Comparison of ENCODE assay signal across 28 cellular contexts in genomic region chr1:156220226-156220625, GRCh38. TPM values are rescaled to one million over a fixed set of nuclear protein-coding genes. Genes with fewer than 3 reads are reported as not detected.
DNase-seq lines count a peak whose midpoint lies in the region; ATAC-seq lines count a peak whose summit lies in the region.
"Had no signal": no experiment of that assay in that cellular context is flagged by ENCODE, and none has a peak within 500 bp of the region (broad histone marks: within the 10 kb centered on the region; RNA-seq: fewer than 3 reads in every experiment).

No MANE protein-coding gene starts in this region.

- peak overlapping the region; percentile 95 for H3K27ac Mint-ChIP-seq in activated naive CD4-positive, alpha-beta T cell treated with anti-CD3 and anti-CD28 coated beads, Interleukin-2, amount 50 U/mL, for 24 hours
- peak overlapping the region; percentile 98 for H3K27ac Mint-ChIP-seq in activated CD4-positive, alpha-beta memory T cell treated with anti-CD3 and anti-CD28 coated beads for 36 hours
- peak overlapping the region; percentile 100 for H3K27ac Mint-ChIP-seq in activated naive CD4-positive, alpha-beta T cell treated with anti-CD3 and anti-CD28 coated beads, Interleukin-2, amount 50 U/mL, for 72 hours
- H3K27ac Mint-ChIP-seq in stimulated activated naive B cell treated with anti-CD40 and anti-IgM and Interleukin-4, amounts not matched to agents 10 μg/mL and 1 μg/mL and 100 μg/mL, for 72 hours, result peak overlapping the region; percentile 20
- H3K27ac Mint-ChIP-seq: HFFc6, immature natural killer cell had no signal

- POLR2A ChIA-PET in activated CD4-positive, alpha-beta memory T cell treated with anti-CD3 and anti-CD28 coated beads for 36 hours (lab: Charles Lee), result interaction anchor here (1.0 kb wide), 1 partner anchor 124 kb away, joined by 7 read pairs; no protein-coding TSS in a partner anchor

- peak overlapping the region; percentile 11 for H3K4me3 Mint-ChIP-seq in activated naive CD4-positive, alpha-beta T cell treated with anti-CD3 and anti-CD28 coated beads, Interleukin-2, amount 50 U/mL, for 24 hours
- H3K4me3 Mint-ChIP-seq in activated CD4-positive, alpha-beta memory T cell treated with anti-CD3 and anti-CD28 coated beads for 36 hours, result no peak overlapping the region
- H3K4me3 Mint-ChIP-seq in stimulated activated naive B cell treated with anti-CD40 and anti-IgM and Interleukin-4, amounts not matched to agents 10 μg/mL and 1 μg/mL and 100 μg/mL, for 72 hours, result no peak overlapping the region
- H3K4me3 Mint-ChIP-seq: dendritic cell treated with granulocyte-macrophage colony-stimulating factor and Interleukin-4, amounts not matched to agents 40 ng/mL and 50 ng/mL, for 4 days; HFFc6; immature natural killer cell; neural progenitor cell had no signal

- CTCF ChIA-PET in activated CD4-positive, alpha-beta memory T cell treated with anti-CD3 and anti-CD28 coated beads for 36 hours (lab: Charles Lee), result interaction anchor here (1.3 to 2.0 kb wide), 2 partner anchors 75 to 79 kb away, joined by 5 to 7 read pairs; no protein-coding TSS in a partner anchor

- H3K27me3 Mint-ChIP-seq in activated naive CD4-positive, alpha-beta T cell treated with anti-CD3 and anti-CD28 coated beads, Interleukin-2, amount 50 U/mL, for 24 hours, result no peaks in the 10 kb centered on the region
- no peaks in the 10 kb centered on the region for H3K27me3 Mint-ChIP-seq in activated CD4-positive, alpha-beta memory T cell treated with anti-CD3 and anti-CD28 coated beads for 36 hours
- H3K27me3 Mint-ChIP-seq in stimulated activated naive B cell treated with anti-CD40 and anti-IgM and Interleukin-4, amounts not matched to agents 10 μg/mL and 1 μg/mL and 100 μg/mL, for 72 hours, result no peaks in the 10 kb centered on the region
- H3K27me3 Mint-ChIP-seq: dendritic cell treated with granulocyte-macrophage colony-stimulating factor and Interleukin-4, amounts not matched to agents 40 ng/mL and 50 ng/mL, for 4 days had no signal

- ATAC-seq in activated naive CD4-positive, alpha-beta T cell treated with anti-CD3 and anti-CD28 coated beads, Interleukin-2, amount 50 U/mL, for 72 hours, result no peak
- ATAC-seq in stimulated activated naive B cell treated with anti-CD40 and anti-IgM and Interleukin-4, amounts not matched to agents 10 μg/mL and 1 μg/mL and 100 μg/mL, for 72 hours (replicated peaks), result no peak
- ATAC-seq: left colon, Panc1, pancreas had no signal

- no peaks in the 10 kb centered on the region for H3K9me3 Mint-ChIP-seq in activated naive CD4-positive, alpha-beta T cell treated with anti-CD3 and anti-CD28 coated beads, Interleukin-2, amount 50 U/mL, for 24 hours
- peaks cover 3% of the 10 kb centered on the region for H3K9me3 Mint-ChIP-seq in activated CD4-positive, alpha-beta memory T cell treated with anti-CD3 and anti-CD28 coated beads for 36 hours
- H3K9me3 Mint-ChIP-seq in activated naive CD4-positive, alpha-beta T cell treated with anti-CD3 and anti-CD28 coated beads, Interleukin-2, amount 50 U/mL, for 72 hours, result peaks cover 10 to 13% of the 10 kb centered on the region in 2 donors
- H3K9me3 Mint-ChIP-seq in stimulated activated naive B cell treated with anti-CD40 and anti-IgM and Interleukin-4, amounts not matched to agents 10 μg/mL and 1 μg/mL and 100 μg/mL, for 72 hours, result no peaks in the 10 kb centered on the region
- H3K9me3 Mint-ChIP-seq: dendritic cell treated with granulocyte-macrophage colony-stimulating factor and Interleukin-4, amounts not matched to agents 40 ng/mL and 50 ng/mL, for 4 days; HFFc6; immature natural killer cell; neural progenitor cell had no signal

- H3K36me3 Mint-ChIP-seq in activated naive CD4-positive, alpha-beta T cell treated with anti-CD3 and anti-CD28 coated beads, Interleukin-2, amount 50 U/mL, for 24 hours, result peaks cover 26% of the 10 kb centered on the region
- peaks cover 61% of the 10 kb centered on the region for H3K36me3 Mint-ChIP-seq in activated CD4-positive, alpha-beta memory T cell treated with anti-CD3 and anti-CD28 coated beads for 36 hours
- peaks cover 27 to 51% of the 10 kb centered on the region in 2 donors for H3K36me3 Mint-ChIP-seq in activated naive CD4-positive, alpha-beta T cell treated with anti-CD3 and anti-CD28 coated beads, Interleukin-2, amount 50 U/mL, for 72 hours
- peaks cover 37 to 44% of the 10 kb centered on the region in 2 donors for H3K36me3 Mint-ChIP-seq in stimulated activated naive B cell treated with anti-CD40 and anti-IgM and Interleukin-4, amounts not matched to agents 10 μg/mL and 1 μg/mL and 100 μg/mL, for 72 hours

- no peak for DNase-seq in activated naive CD4-positive, alpha-beta T cell treated with anti-CD3 and anti-CD28 coated beads, Interleukin-2, amount 50 U/mL, for 16 hours
- no peak for DNase-seq in activated CD4-positive, alpha-beta memory T cell treated with anti-CD3 and anti-CD28 coated beads for 36 hours
- DNase-seq in activated naive CD4-positive, alpha-beta T cell treated with anti-CD3 and anti-CD28 coated beads, Interleukin-2, amount 50 U/mL, for 72 hours (ENCODE audit: low spot score in 2 of 2), result no peak
- no peak for DNase-seq in stimulated activated naive B cell treated with anti-CD40 and anti-IgM and Interleukin-4, amounts not matched to agents 10 μg/mL and 1 μg/mL and 100 μg/mL, for 72 hours
- no peak for DNase-seq in stimulated activated CD4-positive, alpha-beta T cell treated with anti-CD3 and anti-CD28 coated beads, Interleukin-2, amount 100 ng/mL, for 24 hours
- no peak for DNase-seq in NOMO-1 treated with DMSO at 0.1 percent for 48 hours (lab: John Stamatoyannopoulos, UW; ENCODE audit: unreplicated experiment)
- DNase-seq: activated CD4-positive, alpha-beta T cell treated with anti-CD3 and anti-CD28 coated beads, Interleukin-2, amount 50 U/mL, for 48 hours; DMS153; erythroblast; GOT3; HFFc6; immature natural killer cell; IMR-90; left colon; mesenchymal stem cell; NCI-H1436 treated with DMSO at 0.1 percent for 48 hours; NCI-H446; NCI-H748 treated with DMSO at 0.1 percent for 48 hours; pancreas; SHP77; T-helper 9 cell; tibial artery; WERI-Rb-1 had no signal

- peaks cover 69% of the 10 kb centered on the region for H3K4me1 Mint-ChIP-seq in activated naive CD4-positive, alpha-beta T cell treated with anti-CD3 and anti-CD28 coated beads, Interleukin-2, amount 50 U/mL, for 24 hours
- H3K4me1 Mint-ChIP-seq in activated CD4-positive, alpha-beta memory T cell treated with anti-CD3 and anti-CD28 coated beads for 36 hours (ENCODE audit: low read depth), result peaks cover 74% of the 10 kb centered on the region
- peaks cover 33 to 57% of the 10 kb centered on the region in 2 donors for H3K4me1 Mint-ChIP-seq in stimulated activated naive B cell treated with anti-CD40 and anti-IgM and Interleukin-4, amounts not matched to agents 10 μg/mL and 1 μg/mL and 100 μg/mL, for 72 hours

- intact Hi-C loops in activated CD4-positive, alpha-beta memory T cell treated with anti-CD3 and anti-CD28 coated beads for 36 hours (cut with micrococcal nuclease), result loop anchor here (5.0 to 10.0 kb wide), 2 partner anchors 117 to 275 kb away; partner anchors contain the start of genes CCT3, RXFP4 and TSACC

RNA-seq across cellular contexts. Expression of gene PMF1, which starts 7.4 kb away (rescaled TPM):
- total RNA-seq in activated CD4-positive, alpha-beta memory T cell treated with anti-CD3 and anti-CD28 coated beads for 36 hours, result 100 to 1,000 TPM in 1 of 2 experiments, 10 to 100 TPM in 1; 99.5 to 105 TPM
- total RNA-seq in activated naive CD4-positive, alpha-beta T cell treated with anti-CD3 and anti-CD28 coated beads, Interleukin-2, amount 50 U/mL, for 72 hours, result 100 to 1,000 TPM; 120 to 156 TPM

RNA-seq across cellular contexts. Expression of gene BGLAP, which starts 21.8 kb away (rescaled TPM):
- 1 to 10 TPM in 1 of 2 experiments, under 1 TPM in 1; 0.90 to 2.3 TPM for total RNA-seq in activated CD4-positive, alpha-beta memory T cell treated with anti-CD3 and anti-CD28 coated beads for 36 hours
- 1 to 10 TPM; 4.3 to 9.7 TPM for total RNA-seq in activated naive CD4-positive, alpha-beta T cell treated with anti-CD3 and anti-CD28 coated beads, Interleukin-2, amount 50 U/mL, for 72 hours
- total RNA-seq: glomerular endothelial cell, IMR-90 had no signal

RNA-seq across cellular contexts. Expression of gene SLC25A44, which starts 26.3 kb away (rescaled TPM):
- total RNA-seq in activated CD4-positive, alpha-beta memory T cell treated with anti-CD3 and anti-CD28 coated beads for 36 hours, result 10 to 100 TPM; 61.3 to 62.2 TPM
- total RNA-seq in activated naive CD4-positive, alpha-beta T cell treated with anti-CD3 and anti-CD28 coated beads, Interleukin-2, amount 50 U/mL, for 72 hours, result 10 to 100 TPM; 79.1 to 82.1 TPM

RNA-seq across cellular contexts. Expression of gene PAQR6, which starts 27.6 kb away (rescaled TPM):
- total RNA-seq in activated CD4-positive, alpha-beta memory T cell treated with anti-CD3 and anti-CD28 coated beads for 36 hours, result 1 to 10 TPM; 3.9 to 4.0 TPM
- total RNA-seq in activated naive CD4-positive, alpha-beta T cell treated with anti-CD3 and anti-CD28 coated beads, Interleukin-2, amount 50 U/mL, for 72 hours, result 1 to 10 TPM; 9.3 to 9.5 TPM

Comparison
In these comparisons a context has a peak if more than half of its experiments do, and no peak if none do; other contexts are left out.
1. H3K27ac Mint-ChIP-seq: peak in every context shown above with its lines; median percentile 100 in activated naive CD4-positive, alpha-beta T cell treated with anti-CD3 and anti-CD28 coated beads, Interleukin-2, amount 50 U/mL, for 72 hours; 98 in activated CD4-positive, alpha-beta memory T cell treated with anti-CD3 and anti-CD28 coated beads for 36 hours; 95 in activated naive CD4-positive, alpha-beta T cell treated with anti-CD3 and anti-CD28 coated beads, Interleukin-2, amount 50 U/mL, for 24 hours; 20 in stimulated activated naive B cell treated with anti-CD40 and anti-IgM and Interleukin-4, amounts not matched to agents 10 μg/mL and 1 μg/mL and 100 μg/mL, for 72 hours.